10 cellular contexts compared by ENCODE assay signal in genomic region chr5:71588533-71588885, GRCh38. TPM values are rescaled to one million over a fixed set of nuclear protein-coding genes. Genes with fewer than 3 reads are reported as not detected.
DNase-seq lines count a peak whose midpoint lies in the region; ATAC-seq and TF ChIP-seq lines count a peak whose summit lies in the region.
"Had no signal": no experiment of that assay in that cellular context is flagged by ENCODE, and none has a peak within 500 bp of the region (broad histone marks: within the 10 kb centered on the region; RNA-seq: fewer than 3 reads in every experiment).

No MANE protein-coding gene starts in this region.

- H3K27me3 ChIP-seq in stomach smooth muscle (ENCODE audit: control insufficient read depth in 1 of 2, insufficient read depth in 2 of 2, low read length in 2 of 2) (no peaks in the 10 kb centered on the region), brain microvascular endothelial cell (replicated peaks) (no peaks in the 10 kb centered on the region), gastroesophageal sphincter (no peaks in the 10 kb centered on the region), transverse colon (no peaks in the 10 kb centered on the region)

- no peak for DNase-seq in activated naive CD4-positive, alpha-beta T cell treated with anti-CD3 and anti-CD28 coated beads for 36 hours
- no peak for DNase-seq in activated naive CD4-positive, alpha-beta T cell treated with anti-CD3 and anti-CD28 coated beads, Interleukin-2, amount 50 U/mL, for 16 hours
- no peak for DNase-seq in epithelial cell of proximal tubule (ENCODE audit: low read depth)
- no peak for DNase-seq in brain microvascular endothelial cell
- no peak for DNase-seq in transverse colon
- DNase-seq: activated CD4-positive, alpha-beta T cell treated with anti-CD3 and anti-CD28 coated beads for 1 hour; NCI-H2107 had no signal

- TF ChIP-seq CTCF in epithelial cell of proximal tubule (conservative IDR thresholded peaks at IDR 0.05; ENCODE audit: low read depth, low read length) (no peak), brain microvascular endothelial cell (IDR thresholded peaks at IDR 0.05; ENCODE audit: low read depth, low read length, missing control alignments) (no peak), gastroesophageal sphincter (IDR thresholded peaks at IDR 0.05) (no peak), transverse colon (IDR thresholded peaks at IDR 0.05) (no peak)

- no peak overlapping the region for H3K27ac Mint-ChIP-seq in activated naive CD4-positive, alpha-beta T cell treated with anti-CD3 and anti-CD28 coated beads for 36 hours
- peak overlapping the region; percentile 6 for H3K27ac Mint-ChIP-seq in T-helper 1 cell treated with Interleukin-12 subunit alpha and Interleukin-12 subunit beta and Interleukin-4 antibody, amounts not matched to agents 30 μg/mL and 1 μg/mL, for 36 hours

- 96 to 100% methylated on average over 2 of the region's 2 CpGs for WGBS in gastroesophageal sphincter (ENCODE audit: low coverage in 1 of 2), 2 donors
- WGBS in transverse colon (ENCODE audit: low coverage in 1 of 2), 2 donors: 83 to 90% methylated on average over 2 of the region's 2 CpGs

- no peaks in the 10 kb centered on the region for H3K36me3 ChIP-seq in stomach smooth muscle (ENCODE audit: control insufficient read depth in 2 of 2, insufficient read depth in 2 of 2, low read length in 2 of 2)
- H3K36me3 ChIP-seq in brain microvascular endothelial cell (replicated peaks): no peaks in the 10 kb centered on the region
- H3K36me3 ChIP-seq in gastroesophageal sphincter: peaks cover 0 to 5% of the 10 kb centered on the region in 2 donors
- H3K36me3 ChIP-seq in transverse colon: no peaks in the 10 kb centered on the region

- peaks cover 5% of the 10 kb centered on the region for H3K36me3 Mint-ChIP-seq in activated naive CD4-positive, alpha-beta T cell treated with anti-CD3 and anti-CD28 coated beads for 36 hours (ENCODE audit: low read depth)
- H3K36me3 Mint-ChIP-seq in T-helper 1 cell treated with Interleukin-12 subunit alpha and Interleukin-12 subunit beta and Interleukin-4 antibody, amounts not matched to agents 30 μg/mL and 1 μg/mL, for 36 hours (ENCODE audit: low read depth): peaks cover 16% of the 10 kb centered on the region

- no peak overlapping the region for H3K27ac ChIP-seq in stomach smooth muscle (ENCODE audit: low read length)
- H3K27ac ChIP-seq in brain microvascular endothelial cell: no peak overlapping the region
- no peak overlapping the region for H3K27ac ChIP-seq in gastroesophageal sphincter
- no peak overlapping the region for H3K27ac ChIP-seq in transverse colon

- intact Hi-C loops in activated naive CD4-positive, alpha-beta T cell treated with anti-CD3 and anti-CD28 coated beads for 36 hours (cut with micrococcal nuclease): loop anchor here (5.0 kb wide), 1 partner anchor 169 kb away; no protein-coding TSS in a partner anchor
- intact Hi-C loops in transverse colon (cut with DNase I; ENCODE audit: low total_unique reads): no loop called here

- H3K9me3 Mint-ChIP-seq in activated naive CD4-positive, alpha-beta T cell treated with anti-CD3 and anti-CD28 coated beads for 36 hours: no peaks in the 10 kb centered on the region
- H3K9me3 Mint-ChIP-seq in T-helper 1 cell treated with Interleukin-12 subunit alpha and Interleukin-12 subunit beta and Interleukin-4 antibody, amounts not matched to agents 30 μg/mL and 1 μg/mL, for 36 hours: no peaks in the 10 kb centered on the region

- peaks cover 31% of the 10 kb centered on the region for H3K4me1 Mint-ChIP-seq in activated naive CD4-positive, alpha-beta T cell treated with anti-CD3 and anti-CD28 coated beads for 36 hours (ENCODE audit: low read depth)
- peaks cover 34% of the 10 kb centered on the region for H3K4me1 Mint-ChIP-seq in T-helper 1 cell treated with Interleukin-12 subunit alpha and Interleukin-12 subunit beta and Interleukin-4 antibody, amounts not matched to agents 30 μg/mL and 1 μg/mL, for 36 hours (ENCODE audit: low read depth)

- H3K4me1 ChIP-seq in stomach smooth muscle (ENCODE audit: control insufficient read depth, insufficient read depth, low read length) (peaks cover 12% of the 10 kb centered on the region), gastroesophageal sphincter (peaks cover 0 to 40% (median 3%) of the 10 kb centered on the region in 3 donors), transverse colon (peaks cover 5 to 21% (median 14%) of the 10 kb centered on the region in 4 donors)

- in situ Hi-C loops in brain microvascular endothelial cell (cut with HindIII; ENCODE audit: low pct_ligation_motif_present, low sequenced_read_pairs): no loop called here
- in situ Hi-C loops in transverse colon (cut with MboI; ENCODE audit: low pct_ligation_motif_present in 1 of 4, low pct_unique_long_range_greater_than_20kb in 1 of 4, low sequenced_read_pairs in 3 of 4): no loop called here

- TF ChIP-seq POLR2A in gastroesophageal sphincter (IDR thresholded peaks at IDR 0.05): no peak
- no peak for TF ChIP-seq POLR2A in transverse colon (IDR thresholded peaks at IDR 0.05)

- CTCF ChIA-PET in activated naive CD4-positive, alpha-beta T cell treated with anti-CD3 and anti-CD28 coated beads for 36 hours (lab: Charles Lee): interaction anchor here (0.7 to 2.7 kb wide), 2 partner anchors 13 to 98 kb away, joined by 6 to 22 read pairs; no protein-coding TSS in a partner anchor

- peak overlapping the region; percentile 2 for H3K4me3 ChIP-seq in epithelial cell of proximal tubule (ENCODE audit: low read depth, low read length)
- peak overlapping the region; percentile 21 to 30 for H3K4me3 ChIP-seq in stomach smooth muscle (ENCODE audit: low read length in 2 of 2)
- no peak overlapping the region for H3K4me3 ChIP-seq in brain microvascular endothelial cell (ENCODE audit: low read depth, low read length)
- no peak overlapping the region for H3K4me3 ChIP-seq in gastroesophageal sphincter
- H3K4me3 ChIP-seq in transverse colon: peak overlapping the region in 1 of 4 donors; percentile 78

- H3K9ac ChIP-seq in stomach smooth muscle (ENCODE audit: low read length in 2 of 2): no peak overlapping the region

- H3K9me3 ChIP-seq in stomach smooth muscle (ENCODE audit: control insufficient read depth in 2 of 2, low read length in 2 of 2): no peaks in the 10 kb centered on the region
- no peaks in the 10 kb centered on the region for H3K9me3 ChIP-seq in gastroesophageal sphincter
- H3K9me3 ChIP-seq in transverse colon: no peaks in the 10 kb centered on the region

- no peaks in the 10 kb centered on the region for H3K27me3 Mint-ChIP-seq in activated naive CD4-positive, alpha-beta T cell treated with anti-CD3 and anti-CD28 coated beads for 36 hours (ENCODE audit: low read depth)
- no peaks in the 10 kb centered on the region for H3K27me3 Mint-ChIP-seq in T-helper 1 cell treated with Interleukin-12 subunit alpha and Interleukin-12 subunit beta and Interleukin-4 antibody, amounts not matched to agents 30 μg/mL and 1 μg/mL, for 36 hours (ENCODE audit: low read depth)

- no peak for ATAC-seq in gastroesophageal sphincter

- TF ChIP-seq EP300 in gastroesophageal sphincter (IDR thresholded peaks at IDR 0.05) (no peak), transverse colon (IDR thresholded peaks at IDR 0.05; ENCODE audit: low read depth) (no peak)

- peak overlapping the region; percentile 40 for H3K4me3 Mint-ChIP-seq in activated naive CD4-positive, alpha-beta T cell treated with anti-CD3 and anti-CD28 coated beads for 36 hours
- peak overlapping the region; percentile 95 for H3K4me3 Mint-ChIP-seq in T-helper 1 cell treated with Interleukin-12 subunit alpha and Interleukin-12 subunit beta and Interleukin-4 antibody, amounts not matched to agents 30 μg/mL and 1 μg/mL, for 36 hours

RNA-seq across cellular contexts. Expression of gene MCCC2, which starts 1.4 kb away (rescaled TPM):
- total RNA-seq in activated naive CD4-positive, alpha-beta T cell treated with anti-CD3 and anti-CD28 coated beads for 36 hours: 10 to 100 TPM; 49.3 to 51.6 TPM
- total RNA-seq in epithelial cell of proximal tubule (25.3 and 38.6 TPM in 2 replicates), gastroesophageal sphincter (10 to 100 TPM; 21.4 to 35.3 (median 26.0) TPM), transverse colon (10 to 100 TPM; 23.2 to 61.5 (median 43.9) TPM)

Comparison
In these comparisons a context has a peak if more than half of its experiments do, and no peak if none do; other contexts are left out.
1. H3K4me3 ChIP-seq: peak in epithelial cell of proximal tubule (single experiment) and stomach smooth muscle (2 of 2); none in brain microvascular endothelial cell (single experiment) and gastroesophageal sphincter (0 of 2).